21 cellular contexts compared by ENCODE assay signal in the genomic region with DNA sequence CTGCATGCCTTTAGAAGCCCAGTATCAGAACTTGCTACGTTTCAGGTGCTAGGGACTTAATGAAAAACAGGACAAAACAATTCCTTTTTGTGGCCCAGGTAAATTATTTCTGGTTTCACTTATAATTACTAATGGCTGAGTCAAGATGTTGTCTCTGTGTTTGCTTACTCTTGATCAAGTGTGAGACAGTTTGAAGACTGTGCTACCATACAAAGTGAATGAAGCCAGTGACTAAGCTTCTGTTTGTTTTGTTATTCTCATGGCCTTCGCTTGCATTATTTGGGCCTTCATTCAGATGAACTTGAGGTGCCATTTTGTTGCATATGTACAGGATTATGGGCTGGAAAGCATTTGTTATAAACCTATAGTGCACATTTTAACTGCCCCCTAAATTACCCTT. TPM values are rescaled to one million over a fixed set of nuclear protein-coding genes. Genes with fewer than 3 reads are reported as not detected.
DNase-seq lines count a peak whose midpoint lies in the region; ATAC-seq and TF ChIP-seq lines count a peak whose summit lies in the region.
"Had no signal": no experiment of that assay in that cellular context is flagged by ENCODE, and none has a peak within 500 bp of the region (broad histone marks: within the 10 kb centered on the region; RNA-seq: fewer than 3 reads in every experiment).

No MANE protein-coding gene starts in this region.

- intact Hi-C loops in left lung (cut with DNase I), result loop anchor here in 1 of 2 donors (10.0 kb wide), 1 partner anchor 402 kb away; no protein-coding TSS in a partner anchor

- DNase-seq in DMS53 treated with DMSO at 0.1 percent for 48 hours (lab: John Stamatoyannopoulos, UW; ENCODE audit: unreplicated experiment) (peak; percentile 30), HPDE6-E6E7 (ENCODE audit: extremely low spot score) (peak; percentile 21), astrocyte of the hippocampus (ENCODE audit: low read depth, low spot score) (peak; percentile 43), left lung (no peak), dedifferentiated amniotic fluid mesenchymal stem cell (ENCODE audit: extremely low spot score) (no peak), NCI-H187 treated with DMSO at 0.1 percent for 48 hours (lab: John Stamatoyannopoulos, UW) (no peak)
- DNase-seq: activated CD4-positive, alpha-beta T cell treated with anti-CD3 and anti-CD28 coated beads for 48 hours; activated naive CD4-positive, alpha-beta T cell treated with anti-CD3 and anti-CD28 coated beads for 36 hours; activated T-cell treated with anti-CD3 and anti-CD28 coated beads, Interleukin-2, amount 50 U/mL, for 72 hours; effector CD8-positive, alpha-beta T cell; KBM-7; kidney; NCI-H146; NCI-H2171; NCI-H526; Peyer's patch; psoas muscle; SJCRH30; T-helper 1 cell had no signal

- ATAC-seq in left lung, result peak; percentile 74
- ATAC-seq in HG02763 (IDR thresholded peaks at IDR 0.05; ENCODE audit: unreplicated experiment), result no peak
- ATAC-seq: activated T-cell treated with anti-CD3 and anti-CD28 coated beads, Interleukin-2, amount 50 U/mL, for 72 hours; psoas muscle had no signal

- peaks cover 0 to 65% of the 10 kb centered on the region in 2 donors for H3K36me3 ChIP-seq in left lung

- H3K27me3 ChIP-seq in left lung, result no peaks in the 10 kb centered on the region
- H3K27me3 ChIP-seq: Peyer's patch, SJCRH30, tibial nerve had no signal

- no peaks in the 10 kb centered on the region for H3K4me1 ChIP-seq in left lung
- H3K4me1 ChIP-seq: Peyer's patch, psoas muscle, SJCRH30 had no signal

- no peaks in the 10 kb centered on the region for H3K9me3 ChIP-seq in left lung
- H3K9me3 ChIP-seq: Peyer's patch, psoas muscle, SJCRH30, tibial nerve had no signal

- TF ChIP-seq CTCF in left lung (IDR thresholded peaks at IDR 0.05), result no peak

- no peak overlapping the region for H3K4me3 ChIP-seq in left lung
- H3K4me3 ChIP-seq: Peyer's patch, psoas muscle, SJCRH30, tibial nerve had no signal

- no peak overlapping the region for H3K27ac ChIP-seq in left lung
- H3K27ac ChIP-seq: Peyer's patch, psoas muscle, SJCRH30, tibial nerve had no signal

RNA-seq across cellular contexts. Expression of a gene that starts 17.9 kb away (rescaled TPM):
- 10 to 100 TPM; 24.2 to 26.2 TPM for total RNA-seq in left lung

Comparison
In these comparisons a context has a peak if more than half of its experiments do, and no peak if none do; other contexts are left out.
1. DNase-seq: peak in DMS53 treated with DMSO at 0.1 percent for 48 hours (single experiment), HPDE6-E6E7 (single experiment) and astrocyte of the hippocampus (single experiment); none in left lung (0 of 2), dedifferentiated amniotic fluid mesenchymal stem cell (single experiment) and NCI-H187 treated with DMSO at 0.1 percent for 48 hours (single experiment).